ENCODE assay signal across 23 cellular contexts in genomic region chr9:16171851-16172250, GRCh38.
"Had no signal": no experiment of that assay in that cellular context is flagged by ENCODE, and none has a peak within 500 bp of the region (broad histone marks: within the 10 kb centered on the region; RNA-seq: fewer than 3 reads in every experiment).

No MANE protein-coding gene starts in this region.

- H3K27ac ChIP-seq: coronary artery, gastroesophageal sphincter, thyroid gland had no signal

- H3K27me3 Mint-ChIP-seq: activated B cell treated with CpG ODN at 0.5 μM for 24 hours; activated CD4-positive, alpha-beta T cell treated with anti-CD3 and anti-CD28 coated beads for 36 hours; activated naive CD8-positive, alpha-beta T cell treated with anti-CD3 and anti-CD28 coated beads for 36 hours; naive thymus-derived CD8-positive, alpha-beta T cell had no signal

- H3K9me3 Mint-ChIP-seq: activated B cell treated with CpG ODN at 0.5 μM for 24 hours; activated naive CD8-positive, alpha-beta T cell treated with anti-CD3 and anti-CD28 coated beads for 36 hours; activated T-cell treated with anti-CD3 and anti-CD28 coated beads, Interleukin-2, amount 50 U/mL, for 4 hours; naive thymus-derived CD8-positive, alpha-beta T cell had no signal

- H3K4me1 Mint-ChIP-seq: activated B cell treated with CpG ODN at 0.5 μM for 24 hours; activated CD4-positive, alpha-beta T cell treated with anti-CD3 and anti-CD28 coated beads for 36 hours had no signal

- H3K4me3 Mint-ChIP-seq: activated B cell treated with CpG ODN at 0.5 μM for 24 hours; activated CD4-positive, alpha-beta T cell treated with anti-CD3 and anti-CD28 coated beads for 36 hours; activated naive CD8-positive, alpha-beta T cell treated with anti-CD3 and anti-CD28 coated beads for 36 hours; activated T-cell treated with anti-CD3 and anti-CD28 coated beads, Interleukin-2, amount 50 U/mL, for 4 hours; mesothelial cell of epicardium; naive thymus-derived CD8-positive, alpha-beta T cell had no signal

- H3K27ac Mint-ChIP-seq: activated B cell treated with CpG ODN at 0.5 μM for 24 hours; activated CD4-positive, alpha-beta T cell treated with anti-CD3 and anti-CD28 coated beads for 36 hours; activated naive CD8-positive, alpha-beta T cell treated with anti-CD3 and anti-CD28 coated beads for 36 hours; mesothelial cell of epicardium; naive thymus-derived CD8-positive, alpha-beta T cell had no signal

- H3K36me3 ChIP-seq: gastroesophageal sphincter, thyroid gland had no signal

- H3K4me1 ChIP-seq: gastroesophageal sphincter, thyroid gland had no signal

- H3K27me3 ChIP-seq: gastroesophageal sphincter, thyroid gland had no signal

- DNase-seq: activated B cell treated with CpG ODN at 0.5 μM for 24 hours; activated CD4-positive, alpha-beta T cell treated with anti-CD3 and anti-CD28 coated beads for 36 hours; activated CD4-positive, alpha-beta T cell treated with anti-CD3 and anti-CD28 coated beads, Interleukin-2, amount 50 U/mL, for 4 hours; activated CD8-positive, alpha-beta memory T cell treated with anti-CD3 and anti-CD28 coated beads for 24 hours; activated CD8-positive, alpha-beta memory T cell treated with anti-CD3 and anti-CD28 coated beads, Interleukin-2, amount 50 U/mL, for 48 hours; activated naive CD4-positive, alpha-beta T cell treated with Interleukin-2 at 50 U/mL for 16 hours; activated naive CD8-positive, alpha-beta T cell treated with anti-CD3 and anti-CD28 coated beads for 36 hours; activated T-cell treated with anti-CD3 and anti-CD28 coated beads, Interleukin-2, amount 50 U/mL, for 4 hours; amygdala; cerebellar nuclear complex; head of caudate nucleus; hypothalamus; left ventricle myocardium superior; mammary epithelial cell; naive thymus-derived CD8-positive, alpha-beta T cell; nucleus accumbens; stimulated activated CD4-positive, alpha-beta T cell treated with anti-CD3 and anti-CD28 coated beads, Interleukin-4, amount 100 ng/mL, for 24 hours; stimulated activated naive CD8-positive, alpha-beta T cell treated with anti-CD3 and anti-CD28 coated beads, Interleukin-15, Interleukin-2, amounts not matched to agents 100 U/mL and 50 U/mL, for 24 hours; T1000; thyroid gland had no signal

- H3K9me3 ChIP-seq: gastroesophageal sphincter, thyroid gland had no signal

- H3K4me3 ChIP-seq: coronary artery, gastroesophageal sphincter, thyroid gland had no signal

- ATAC-seq: activated CD4-positive, alpha-beta T cell treated with anti-CD3 and anti-CD28 coated beads for 36 hours; activated T-cell treated with anti-CD3 and anti-CD28 coated beads, Interleukin-2, amount 50 U/mL, for 4 hours; gastroesophageal sphincter; left ventricle myocardium superior; naive thymus-derived CD8-positive, alpha-beta T cell; stimulated activated naive CD8-positive, alpha-beta T cell treated with anti-CD3 and anti-CD28 coated beads, Interleukin-15, Interleukin-2, amounts not matched to agents 100 U/mL and 50 U/mL, for 24 hours had no signal

- H3K36me3 Mint-ChIP-seq: activated naive CD8-positive, alpha-beta T cell treated with anti-CD3 and anti-CD28 coated beads for 36 hours; mesothelial cell of epicardium; naive thymus-derived CD8-positive, alpha-beta T cell had no signal
